7 cellular contexts compared by ENCODE assay signal in genomic region chr11:3516345-3516933, GRCh38.
DNase-seq lines count a peak whose midpoint lies in the region; ATAC-seq, FAIRE-seq and TF ChIP-seq lines count a peak whose summit lies in the region.
"Not testable (repeated sequence)": the region's sequence is repeated elsewhere in the genome, so short reads cannot be mapped to it uniquely, and the experiment has no call there.

No MANE protein-coding gene starts in this region.

- not testable (repeated sequence) for H3K27ac ChIP-seq in CD4-positive, alpha-beta memory T cell (ENCODE audit: low read depth, low read length)
- H3K27ac ChIP-seq in K562 (ENCODE audit: extremely low read depth, low read depth, low read length) (peak overlapping the region; percentile 80), hepatocyte (peak overlapping the region; percentile 42), mesodermal cell (ENCODE audit: low read depth, low read length, severe bottlenecking) (peak overlapping the region; percentile 71)

- not testable (repeated sequence) for H3K36me3 ChIP-seq in CD4-positive, alpha-beta memory T cell (ENCODE audit: insufficient read depth, low read length); K562 (ENCODE audit: control insufficient read depth, insufficient read depth, low read length); hepatocyte (replicated peaks; ENCODE audit: insufficient read depth, low read depth); mesodermal cell (ENCODE audit: control insufficient read depth, insufficient read depth, low read length)

- peaks cover 20% of the 10 kb centered on the region; the same call in 2 of the 3 replicates for H3K79me2 ChIP-seq in K562 (ENCODE audit: control insufficient read depth, insufficient read depth, low read length)
- not testable (repeated sequence) for H3K79me2 ChIP-seq in hepatocyte

- POLR2A ChIA-PET in CD4-positive, alpha-beta memory T cell (lab: Charles Lee; ENCODE audit: partially characterized antibody); activated CD4-positive, alpha-beta memory T cell treated with anti-CD3 and anti-CD28 coated beads for 36 hours (lab: Charles Lee): not testable (repeated sequence)
- POLR2A ChIA-PET in K562 (lab: Yijun Ruan, JAX) = interaction anchor here (1.4 kb wide), 1 partner anchor 9 kb away, joined by 4 read pairs; no protein-coding TSS in a partner anchor

- not testable (repeated sequence) for FAIRE-seq in K562 (lab: Jason Lieb, UNC)

- peak overlapping the region in 1 of 2 experiments; percentile 49; a peak in 2 of 4 replicates for H3K9ac ChIP-seq in K562 (ENCODE audit: insufficient read depth in 1 of 2, low read depth in 2 of 2, low read length in 2 of 2)

- not testable (repeated sequence) for ATAC-seq in T-helper 17 cell, K562

- H3K4me3 Mint-ChIP-seq in CD4-positive, alpha-beta memory T cell = peak overlapping the region in 1 of 8 donors; percentile 17
- H3K4me3 Mint-ChIP-seq in T-helper 17 cell = peak overlapping the region; percentile 19
- H3K4me3 Mint-ChIP-seq in activated CD4-positive, alpha-beta memory T cell treated with anti-CD3 and anti-CD28 coated beads for 36 hours = not testable (repeated sequence)

- H3K27me3 ChIP-seq in CD4-positive, alpha-beta memory T cell (ENCODE audit: insufficient read depth, low read length); K562 (ENCODE audit: control insufficient read depth in 2 of 2, insufficient read depth in 2 of 2, low read length in 2 of 2); hepatocyte: not testable (repeated sequence)

- TF ChIP-seq EP300 in K562 (IDR thresholded peaks at IDR 0.05; ENCODE audit: low read length) = not testable (repeated sequence)

- intact Hi-C loops in CD4-positive, alpha-beta memory T cell (cut with micrococcal nuclease); activated CD4-positive, alpha-beta memory T cell treated with anti-CD3 and anti-CD28 coated beads for 36 hours (cut with micrococcal nuclease); K562 (cut with micrococcal nuclease): not testable (repeated sequence)

- not testable (repeated sequence) for H3K9me3 ChIP-seq in CD4-positive, alpha-beta memory T cell (ENCODE audit: control insufficient read depth in 1 of 2, low read length in 2 of 2); T-helper 17 cell (ENCODE audit: control insufficient read depth, low read length, poor library complexity, severe bottlenecking); hepatocyte (ENCODE audit: low read depth); mesodermal cell (ENCODE audit: control insufficient read depth, low read length)
- H3K9me3 ChIP-seq in K562 (replicated peaks; ENCODE audit: control insufficient read depth, insufficient read depth, low read depth, low read length) = peaks cover 19% of the 10 kb centered on the region

- H3K9me1 ChIP-seq in K562 (ENCODE audit: control insufficient read depth, insufficient read depth, low read length) = not testable (repeated sequence)

- H2AFZ ChIP-seq in K562 (ENCODE audit: low read depth, low read length) = peak overlapping the region; percentile 19; the same call in 1 of the 2 replicates
- H2AFZ ChIP-seq in hepatocyte = not testable (repeated sequence)

- H3K4me1 ChIP-seq in CD4-positive, alpha-beta memory T cell (ENCODE audit: insufficient read depth, low read length) = peaks cover 19% of the 10 kb centered on the region
- peaks cover 0 to 14% of the 10 kb centered on the region in 2 experiments; a peak in 3 of 5 replicates for H3K4me1 ChIP-seq in K562 (replicated peaks in 1 of 2; ENCODE audit: control insufficient read depth in 2 of 2, insufficient read depth in 2 of 2, low read length in 2 of 2)
- peaks cover 20% of the 10 kb centered on the region for H3K4me1 ChIP-seq in hepatocyte (ENCODE audit: insufficient read depth)
- not testable (repeated sequence) for H3K4me1 ChIP-seq in mesodermal cell (ENCODE audit: control insufficient read depth, insufficient read depth, low read length, poor library complexity, severe bottlenecking)

- CTCF ChIA-PET in CD4-positive, alpha-beta memory T cell (lab: Charles Lee; ENCODE audit: partially characterized antibody); activated CD4-positive, alpha-beta memory T cell treated with anti-CD3 and anti-CD28 coated beads for 36 hours (lab: Charles Lee); K562 (lab: Yijun Ruan, JAX; ENCODE audit: low intra/inter-chr PET ratio): not testable (repeated sequence)

- WGBS in K562 (ENCODE audit: insufficient coverage, low coverage, missing lambda C conversion rate) = 0% methylated on average over 6 of the region's 6 CpGs
- WGBS in hepatocyte (ENCODE audit: low lambda C conversion rate, missing lambda C conversion rate) = 17% methylated on average over 6 of the region's 6 CpGs
- 80% methylated on average over 1 of the region's 6 CpGs; no CpG with 5 or more reads in 1 of the 2 experiments for WGBS in mesodermal cell (ENCODE audit: insufficient coverage in 2 of 2), 2 experiments

- H3K4me2 ChIP-seq in K562 (ENCODE audit: insufficient read depth, low read length) (peak overlapping the region; percentile 55), hepatocyte (peak overlapping the region; percentile 67)

- H3K27me3 Mint-ChIP-seq in CD4-positive, alpha-beta memory T cell; T-helper 17 cell; activated CD4-positive, alpha-beta memory T cell treated with anti-CD3 and anti-CD28 coated beads for 36 hours: not testable (repeated sequence)

- not testable (repeated sequence) for H3K4me3 ChIP-seq in CD4-positive, alpha-beta memory T cell (ENCODE audit: low read length in 2 of 2); K562; hepatocyte; mesodermal cell (ENCODE audit: extremely low read depth, insufficient read depth, low read length, poor library complexity, severe bottlenecking)

- peaks cover 13 to 17% of the 10 kb centered on the region in 2 donors for H3K36me3 Mint-ChIP-seq in CD4-positive, alpha-beta memory T cell
- not testable (repeated sequence) for H3K36me3 Mint-ChIP-seq in T-helper 17 cell (ENCODE audit: low read depth); activated CD4-positive, alpha-beta memory T cell treated with anti-CD3 and anti-CD28 coated beads for 36 hours

- TF ChIP-seq POLR2A in K562 (conservative IDR thresholded peaks at IDR 0.05) = not testable (repeated sequence)

- not testable (repeated sequence) for DNase-seq in CD4-positive, alpha-beta memory T cell; T-helper 17 cell; activated CD4-positive, alpha-beta memory T cell treated with anti-CD3 and anti-CD28 coated beads for 36 hours; K562 (ENCODE audit: extremely low read depth in 1 of 4, low spot score in 3 of 4); hepatocyte (ENCODE audit: low spot score)
- DNase-seq in OCI-M1 (lab: John Stamatoyannopoulos, UW) = peak; percentile 62

- not testable (repeated sequence) for TF ChIP-seq RAD21 in K562 (CRISPR knock-in tag; conservative IDR thresholded peaks at IDR 0.05 in 1 of 2, IDR thresholded peaks at IDR 0.05 in 1 of 2)

- H3K27ac Mint-ChIP-seq in CD4-positive, alpha-beta memory T cell = peak overlapping the region; percentile 4 to 100 (median 87)
- H3K27ac Mint-ChIP-seq in T-helper 17 cell = peak overlapping the region; percentile 100
- H3K27ac Mint-ChIP-seq in activated CD4-positive, alpha-beta memory T cell treated with anti-CD3 and anti-CD28 coated beads for 36 hours = peak overlapping the region; percentile 38

- TF ChIP-seq CTCF in K562 (IDR thresholded peaks at IDR 0.05 in 2 of 3, conservative IDR thresholded peaks at IDR 0.05 in 1 of 3; ENCODE audit: insufficient read depth in 2 of 3, low read depth in 1 of 3, low read length in 3 of 3); hepatocyte (IDR thresholded peaks at IDR 0.05; ENCODE audit: poor library complexity): not testable (repeated sequence)

- peaks cover 0 to 21% (median 7%) of the 10 kb centered on the region in 8 donors for H3K9me3 Mint-ChIP-seq in CD4-positive, alpha-beta memory T cell
- not testable (repeated sequence) for H3K9me3 Mint-ChIP-seq in activated CD4-positive, alpha-beta memory T cell treated with anti-CD3 and anti-CD28 coated beads for 36 hours

- not testable (repeated sequence) for BruUV-seq in K562 (replicated peaks; lab: Mats Ljungman, UMichigan)

- not testable (repeated sequence) for H4K20me1 ChIP-seq in K562 (replicated peaks; ENCODE audit: control insufficient read depth, insufficient read depth, low read length); hepatocyte (ENCODE audit: insufficient read depth, poor library complexity, severe bottlenecking)

- in situ Hi-C loops in K562 (cut with MboI) = not testable (repeated sequence)

- peaks cover 23 to 46% (median 32%) of the 10 kb centered on the region in 4 donors for H3K4me1 Mint-ChIP-seq in CD4-positive, alpha-beta memory T cell
- H3K4me1 Mint-ChIP-seq in T-helper 17 cell = peaks cover 38% of the 10 kb centered on the region
- H3K4me1 Mint-ChIP-seq in activated CD4-positive, alpha-beta memory T cell treated with anti-CD3 and anti-CD28 coated beads for 36 hours (ENCODE audit: low read depth) = peaks cover 34% of the 10 kb centered on the region

- not testable (repeated sequence) for H3K9me2 ChIP-seq in hepatocyte (replicated peaks; ENCODE audit: insufficient read depth)

TF ChIP-seq in K562, 482 proteins besides CTCF, POLR2A, EP300 and RAD21 (continues in another document):
- TF ChIP-seq FOXM1 (IDR thresholded peaks at IDR 0.05; ENCODE audit: low read depth) (0 out of 2 replicates have a peak, but pooled peaks have one; percentile 34), SMARCA4 (IDR thresholded peaks at IDR 0.05) (peak; percentile 71), NCOR1 (IDR thresholded peaks at IDR 0.05) (peak; percentile 72), CBFA2T3 (IDR thresholded peaks at IDR 0.05) (peak; percentile 78), TAL1 (IDR thresholded peaks at IDR 0.05) (peak; percentile 76), TEAD4 (IDR thresholded peaks at IDR 0.05; ENCODE audit: low read length) (peak; percentile 40; the same call in 1 of the 2 replicates), SOX6 (IDR thresholded peaks at IDR 0.05) (peak; percentile 28; the same call in 1 of the 2 replicates)
- TF ChIP-seq FOXM1 (CRISPR knock-in tag; IDR thresholded peaks at IDR 0.05; ENCODE audit: low read depth); TEAD4 (CRISPR knock-in tag; IDR thresholded peaks at IDR 0.05; ENCODE audit: borderline replicate concordance): not testable (repeated sequence)

Comparison
In these comparisons a context has a peak if more than half of its experiments do, and no peak if none do; other contexts are left out.
1. H3K27ac Mint-ChIP-seq: peak in every context shown above with its lines; median percentile 100 in T-helper 17 cell; 87 in CD4-positive, alpha-beta memory T cell; 38 in activated CD4-positive, alpha-beta memory T cell treated with anti-CD3 and anti-CD28 coated beads for 36 hours.